1 cellular context compared by ENCODE assay signal in the genomic region with DNA sequence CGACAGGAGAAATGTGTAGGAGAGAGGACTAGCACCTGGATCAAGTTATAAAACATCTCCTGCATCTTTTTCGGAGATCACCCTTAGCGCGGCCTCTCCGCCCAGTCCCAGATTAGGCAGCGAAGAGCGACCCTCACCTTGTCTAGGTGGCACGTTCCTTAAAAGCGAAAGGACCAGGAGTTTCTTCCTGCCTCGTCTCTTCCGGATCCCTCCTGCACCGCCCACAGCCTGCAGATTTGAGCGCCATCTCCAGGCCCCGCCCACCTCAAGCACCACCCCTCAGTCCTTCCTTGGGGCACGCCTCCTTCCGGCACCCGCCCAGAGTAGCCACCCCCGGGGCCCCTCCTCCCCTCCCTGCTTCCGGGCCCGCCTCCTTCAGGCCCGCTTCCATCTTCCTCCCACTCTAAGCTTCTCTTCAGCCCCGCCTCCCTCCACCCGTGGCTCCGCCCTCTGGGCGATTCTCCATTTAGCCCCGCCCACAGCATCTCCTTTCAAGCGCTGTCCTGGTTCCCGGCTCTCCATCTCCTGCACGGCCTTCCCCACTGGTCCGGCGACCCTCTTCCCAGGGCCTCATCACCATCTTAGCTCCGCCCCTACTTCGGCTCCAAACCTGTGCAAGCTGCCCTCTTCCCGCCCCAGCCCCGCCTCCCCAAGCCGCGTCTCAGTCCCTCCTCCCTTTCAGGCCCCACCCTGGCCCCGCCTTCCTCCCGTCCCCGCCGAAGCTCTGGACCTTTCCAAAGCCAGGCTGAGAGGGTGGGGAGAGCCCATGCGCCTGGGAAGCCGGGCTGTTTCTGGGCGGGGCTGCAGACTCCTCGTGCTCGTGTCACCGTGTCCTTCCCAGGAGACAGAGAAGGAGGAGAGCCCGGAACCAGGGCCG.
TF ChIP-seq lines count a peak whose summit lies in the region.

No MANE protein-coding gene starts in this region.

TF ChIP-seq in HepG2, 621 proteins besides CTCF, POLR2A, EP300 and RAD21 (continued from another document and continues in another):
- no peak for TF ChIP-seq ZNF234 (CRISPR knock-in tag; conservative IDR thresholded peaks at IDR 0.05)
- no peak for TF ChIP-seq ZC3H13 (CRISPR knock-in tag; IDR thresholded peaks at IDR 0.05)
- TF ChIP-seq PAX8 (CRISPR knock-in tag; IDR thresholded peaks at IDR 0.05; ENCODE audit: borderline replicate concordance), result no peak
- no peak for TF ChIP-seq TCF7L2 (IDR thresholded peaks at IDR 0.05; ENCODE audit: low read depth, low read length)
- TF ChIP-seq ZNF766 (CRISPR knock-in tag; IDR thresholded peaks at IDR 0.05; ENCODE audit: borderline replicate concordance), result peak; percentile 53; the same call in 1 of the 2 replicates
- TF ChIP-seq ZNF782 (CRISPR knock-in tag; IDR thresholded peaks at IDR 0.05; ENCODE audit: borderline replicate concordance), result no peak
- TF ChIP-seq, protein P1, sequence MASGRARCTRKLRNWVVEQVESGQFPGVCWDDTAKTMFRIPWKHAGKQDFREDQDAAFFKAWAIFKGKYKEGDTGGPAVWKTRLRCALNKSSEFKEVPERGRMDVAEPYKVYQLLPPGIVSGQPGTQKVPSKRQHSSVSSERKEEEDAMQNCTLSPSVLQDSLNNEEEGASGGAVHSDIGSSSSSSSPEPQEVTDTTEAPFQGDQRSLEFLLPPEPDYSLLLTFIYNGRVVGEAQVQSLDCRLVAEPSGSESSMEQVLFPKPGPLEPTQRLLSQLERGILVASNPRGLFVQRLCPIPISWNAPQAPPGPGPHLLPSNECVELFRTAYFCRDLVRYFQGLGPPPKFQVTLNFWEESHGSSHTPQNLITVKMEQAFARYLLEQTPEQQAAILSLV (CRISPR knock-in tag; IDR thresholded peaks at IDR 0.05; ENCODE audit: borderline replicate concordance), result peak; percentile 91
- TF ChIP-seq SALL2 (CRISPR knock-in tag; IDR thresholded peaks at IDR 0.05), result 0 out of 2 replicates have a peak, but pooled peaks have one; percentile 72
- no peak for TF ChIP-seq NAIF1 (CRISPR knock-in tag; IDR thresholded peaks at IDR 0.05; ENCODE audit: borderline replicate concordance)
- TF ChIP-seq, protein P2, sequence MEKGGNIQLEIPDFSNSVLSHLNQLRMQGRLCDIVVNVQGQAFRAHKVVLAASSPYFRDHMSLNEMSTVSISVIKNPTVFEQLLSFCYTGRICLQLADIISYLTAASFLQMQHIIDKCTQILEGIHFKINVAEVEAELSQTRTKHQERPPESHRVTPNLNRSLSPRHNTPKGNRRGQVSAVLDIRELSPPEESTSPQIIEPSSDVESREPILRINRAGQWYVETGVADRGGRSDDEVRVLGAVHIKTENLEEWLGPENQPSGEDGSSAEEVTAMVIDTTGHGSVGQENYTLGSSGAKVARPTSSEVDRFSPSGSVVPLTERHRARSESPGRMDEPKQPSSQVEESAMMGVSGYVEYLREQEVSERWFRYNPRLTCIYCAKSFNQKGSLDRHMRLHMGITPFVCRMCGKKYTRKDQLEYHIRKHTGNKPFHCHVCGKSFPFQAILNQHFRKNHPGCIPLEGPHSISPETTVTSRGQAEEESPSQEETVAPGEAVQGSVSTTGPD (CRISPR knock-in tag; IDR thresholded peaks at IDR 0.05), result no peak
- peak; percentile 83 for TF ChIP-seq GATAD1 (CRISPR knock-in tag; IDR thresholded peaks at IDR 0.05)
- peak; percentile 22; the same call in 1 of the 2 replicates for TF ChIP-seq NCOA1 (CRISPR knock-in tag; IDR thresholded peaks at IDR 0.05)
- no peak for TF ChIP-seq HNF4A (CRISPR knock-in tag; IDR thresholded peaks at IDR 0.05)
- peak; percentile 89; the same call in 1 of the 2 replicates for TF ChIP-seq ZNF788 (CRISPR knock-in tag; IDR thresholded peaks at IDR 0.05; ENCODE audit: borderline replicate concordance)
- TF ChIP-seq, protein P3, sequence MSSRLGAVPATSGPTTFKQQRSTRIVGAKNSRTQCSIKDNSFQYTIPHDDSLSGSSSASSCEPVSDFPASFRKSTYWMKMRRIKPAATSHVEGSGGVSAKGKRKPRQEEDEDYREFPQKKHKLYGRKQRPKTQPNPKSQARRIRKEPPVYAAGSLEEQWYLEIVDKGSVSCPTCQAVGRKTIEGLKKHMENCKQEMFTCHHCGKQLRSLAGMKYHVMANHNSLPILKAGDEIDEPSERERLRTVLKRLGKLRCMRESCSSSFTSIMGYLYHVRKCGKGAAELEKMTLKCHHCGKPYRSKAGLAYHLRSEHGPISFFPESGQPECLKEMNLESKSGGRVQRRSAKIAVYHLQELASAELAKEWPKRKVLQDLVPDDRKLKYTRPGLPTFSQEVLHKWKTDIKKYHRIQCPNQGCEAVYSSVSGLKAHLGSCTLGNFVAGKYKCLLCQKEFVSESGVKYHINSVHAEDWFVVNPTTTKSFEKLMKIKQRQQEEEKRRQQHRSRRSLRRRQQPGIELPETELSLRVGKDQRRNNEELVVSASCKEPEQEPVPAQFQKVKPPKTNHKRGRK (CRISPR knock-in tag; IDR thresholded peaks at IDR 0.05), result no peak
- peak; percentile 14; the same call in 1 of the 2 replicates for TF ChIP-seq ZNF263 (CRISPR knock-in tag; IDR thresholded peaks at IDR 0.05)
- peak; percentile 89; the same call in 1 of the 2 replicates for TF ChIP-seq ZNF607 (CRISPR knock-in tag; IDR thresholded peaks at IDR 0.05; ENCODE audit: borderline replicate concordance)
- peak; percentile 77; the same call in 1 of the 2 replicates for TF ChIP-seq ZNF274 (CRISPR knock-in tag; IDR thresholded peaks at IDR 0.05)
- no peak; the same call in 1 of the 2 replicates for TF ChIP-seq ZNF556 (CRISPR knock-in tag; IDR thresholded peaks at IDR 0.05; ENCODE audit: borderline replicate concordance)
- TF ChIP-seq, protein P4, sequence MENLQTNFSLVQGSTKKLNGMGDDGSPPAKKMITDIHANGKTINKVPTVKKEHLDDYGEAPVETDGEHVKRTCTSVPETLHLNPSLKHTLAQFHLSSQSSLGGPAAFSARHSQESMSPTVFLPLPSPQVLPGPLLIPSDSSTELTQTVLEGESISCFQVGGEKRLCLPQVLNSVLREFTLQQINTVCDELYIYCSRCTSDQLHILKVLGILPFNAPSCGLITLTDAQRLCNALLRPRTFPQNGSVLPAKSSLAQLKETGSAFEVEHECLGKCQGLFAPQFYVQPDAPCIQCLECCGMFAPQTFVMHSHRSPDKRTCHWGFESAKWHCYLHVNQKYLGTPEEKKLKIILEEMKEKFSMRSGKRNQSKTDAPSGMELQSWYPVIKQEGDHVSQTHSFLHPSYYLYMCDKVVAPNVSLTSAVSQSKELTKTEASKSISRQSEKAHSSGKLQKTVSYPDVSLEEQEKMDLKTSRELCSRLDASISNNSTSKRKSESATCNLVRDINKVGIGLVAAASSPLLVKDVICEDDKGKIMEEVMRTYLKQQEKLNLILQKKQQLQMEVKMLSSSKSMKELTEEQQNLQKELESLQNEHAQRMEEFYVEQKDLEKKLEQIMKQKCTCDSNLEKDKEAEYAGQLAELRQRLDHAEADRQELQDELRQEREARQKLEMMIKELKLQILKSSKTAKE (CRISPR knock-in tag; IDR thresholded peaks at IDR 0.05; ENCODE audit: borderline replicate concordance), result no peak
- TF ChIP-seq, protein P5, sequence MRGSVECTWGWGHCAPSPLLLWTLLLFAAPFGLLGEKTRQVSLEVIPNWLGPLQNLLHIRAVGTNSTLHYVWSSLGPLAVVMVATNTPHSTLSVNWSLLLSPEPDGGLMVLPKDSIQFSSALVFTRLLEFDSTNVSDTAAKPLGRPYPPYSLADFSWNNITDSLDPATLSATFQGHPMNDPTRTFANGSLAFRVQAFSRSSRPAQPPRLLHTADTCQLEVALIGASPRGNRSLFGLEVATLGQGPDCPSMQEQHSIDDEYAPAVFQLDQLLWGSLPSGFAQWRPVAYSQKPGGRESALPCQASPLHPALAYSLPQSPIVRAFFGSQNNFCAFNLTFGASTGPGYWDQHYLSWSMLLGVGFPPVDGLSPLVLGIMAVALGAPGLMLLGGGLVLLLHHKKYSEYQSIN (CRISPR knock-in tag; IDR thresholded peaks at IDR 0.05; ENCODE audit: borderline replicate concordance), result no peak
- TF ChIP-seq MATR3 (CRISPR knock-in tag; IDR thresholded peaks at IDR 0.05), result no peak
- TF ChIP-seq HNRNPL (IDR thresholded peaks at IDR 0.05; ENCODE audit: low read depth, low read length), result no peak
- peak; percentile 96; the same call in 1 of the 2 replicates for TF ChIP-seq ZSCAN9 (CRISPR knock-in tag; IDR thresholded peaks at IDR 0.05; ENCODE audit: borderline replicate concordance)
- no peak for TF ChIP-seq PLRG1 (conservative IDR thresholded peaks at IDR 0.05)
- TF ChIP-seq TEAD3 (CRISPR knock-in tag; optimal IDR thresholded peaks at IDR 0.05; ENCODE audit: borderline replicate concordance), result peak; percentile 13
- TF ChIP-seq MIXL1 (CRISPR knock-in tag; IDR thresholded peaks at IDR 0.05), result peak; percentile 14; the same call in 1 of the 2 replicates
- no peak for TF ChIP-seq ZNF354B (CRISPR knock-in tag; IDR thresholded peaks at IDR 0.05)
- TF ChIP-seq, protein P6, sequence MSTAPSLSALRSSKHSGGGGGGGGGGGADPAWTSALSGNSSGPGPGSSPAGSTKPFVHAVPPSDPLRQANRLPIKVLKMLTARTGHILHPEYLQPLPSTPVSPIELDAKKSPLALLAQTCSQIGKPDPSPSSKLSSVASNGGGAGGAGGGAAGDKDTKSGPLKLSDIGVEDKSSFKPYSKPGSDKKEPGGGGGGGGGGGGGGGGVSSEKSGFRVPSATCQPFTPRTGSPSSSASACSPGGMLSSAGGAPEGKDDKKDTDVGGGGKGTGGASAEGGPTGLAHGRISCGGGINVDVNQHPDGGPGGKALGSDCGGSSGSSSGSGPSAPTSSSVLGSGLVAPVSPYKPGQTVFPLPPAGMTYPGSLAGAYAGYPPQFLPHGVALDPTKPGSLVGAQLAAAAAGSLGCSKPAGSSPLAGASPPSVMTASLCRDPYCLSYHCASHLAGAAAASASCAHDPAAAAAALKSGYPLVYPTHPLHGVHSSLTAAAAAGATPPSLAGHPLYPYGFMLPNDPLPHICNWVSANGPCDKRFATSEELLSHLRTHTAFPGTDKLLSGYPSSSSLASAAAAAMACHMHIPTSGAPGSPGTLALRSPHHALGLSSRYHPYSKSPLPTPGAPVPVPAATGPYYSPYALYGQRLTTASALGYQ (CRISPR knock-in tag; IDR thresholded peaks at IDR 0.05), result no peak
- no peak for TF ChIP-seq MEIS1 (CRISPR knock-in tag; IDR thresholded peaks at IDR 0.05; ENCODE audit: borderline replicate concordance)
- TF ChIP-seq ATRX (CRISPR knock-in tag; IDR thresholded peaks at IDR 0.05; ENCODE audit: borderline replicate concordance), result no peak
- TF ChIP-seq, protein P7, sequence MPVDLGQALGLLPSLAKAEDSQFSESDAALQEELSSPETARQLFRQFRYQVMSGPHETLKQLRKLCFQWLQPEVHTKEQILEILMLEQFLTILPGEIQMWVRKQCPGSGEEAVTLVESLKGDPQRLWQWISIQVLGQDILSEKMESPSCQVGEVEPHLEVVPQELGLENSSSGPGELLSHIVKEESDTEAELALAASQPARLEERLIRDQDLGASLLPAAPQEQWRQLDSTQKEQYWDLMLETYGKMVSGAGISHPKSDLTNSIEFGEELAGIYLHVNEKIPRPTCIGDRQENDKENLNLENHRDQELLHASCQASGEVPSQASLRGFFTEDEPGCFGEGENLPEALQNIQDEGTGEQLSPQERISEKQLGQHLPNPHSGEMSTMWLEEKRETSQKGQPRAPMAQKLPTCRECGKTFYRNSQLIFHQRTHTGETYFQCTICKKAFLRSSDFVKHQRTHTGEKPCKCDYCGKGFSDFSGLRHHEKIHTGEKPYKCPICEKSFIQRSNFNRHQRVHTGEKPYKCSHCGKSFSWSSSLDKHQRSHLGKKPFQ (CRISPR knock-in tag; IDR thresholded peaks at IDR 0.05; ENCODE audit: insufficient replicate concordance), result peak; percentile 93
- TF ChIP-seq, protein P8, sequence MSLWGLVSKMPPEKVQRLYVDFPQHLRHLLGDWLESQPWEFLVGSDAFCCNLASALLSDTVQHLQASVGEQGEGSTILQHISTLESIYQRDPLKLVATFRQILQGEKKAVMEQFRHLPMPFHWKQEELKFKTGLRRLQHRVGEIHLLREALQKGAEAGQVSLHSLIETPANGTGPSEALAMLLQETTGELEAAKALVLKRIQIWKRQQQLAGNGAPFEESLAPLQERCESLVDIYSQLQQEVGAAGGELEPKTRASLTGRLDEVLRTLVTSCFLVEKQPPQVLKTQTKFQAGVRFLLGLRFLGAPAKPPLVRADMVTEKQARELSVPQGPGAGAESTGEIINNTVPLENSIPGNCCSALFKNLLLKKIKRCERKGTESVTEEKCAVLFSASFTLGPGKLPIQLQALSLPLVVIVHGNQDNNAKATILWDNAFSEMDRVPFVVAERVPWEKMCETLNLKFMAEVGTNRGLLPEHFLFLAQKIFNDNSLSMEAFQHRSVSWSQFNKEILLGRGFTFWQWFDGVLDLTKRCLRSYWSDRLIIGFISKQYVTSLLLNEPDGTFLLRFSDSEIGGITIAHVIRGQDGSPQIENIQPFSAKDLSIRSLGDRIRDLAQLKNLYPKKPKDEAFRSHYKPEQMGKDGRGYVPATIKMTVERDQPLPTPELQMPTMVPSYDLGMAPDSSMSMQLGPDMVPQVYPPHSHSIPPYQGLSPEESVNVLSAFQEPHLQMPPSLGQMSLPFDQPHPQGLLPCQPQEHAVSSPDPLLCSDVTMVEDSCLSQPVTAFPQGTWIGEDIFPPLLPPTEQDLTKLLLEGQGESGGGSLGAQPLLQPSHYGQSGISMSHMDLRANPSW (CRISPR knock-in tag; IDR thresholded peaks at IDR 0.05; ENCODE audit: borderline replicate concordance), result no peak
- TF ChIP-seq, protein P9, sequence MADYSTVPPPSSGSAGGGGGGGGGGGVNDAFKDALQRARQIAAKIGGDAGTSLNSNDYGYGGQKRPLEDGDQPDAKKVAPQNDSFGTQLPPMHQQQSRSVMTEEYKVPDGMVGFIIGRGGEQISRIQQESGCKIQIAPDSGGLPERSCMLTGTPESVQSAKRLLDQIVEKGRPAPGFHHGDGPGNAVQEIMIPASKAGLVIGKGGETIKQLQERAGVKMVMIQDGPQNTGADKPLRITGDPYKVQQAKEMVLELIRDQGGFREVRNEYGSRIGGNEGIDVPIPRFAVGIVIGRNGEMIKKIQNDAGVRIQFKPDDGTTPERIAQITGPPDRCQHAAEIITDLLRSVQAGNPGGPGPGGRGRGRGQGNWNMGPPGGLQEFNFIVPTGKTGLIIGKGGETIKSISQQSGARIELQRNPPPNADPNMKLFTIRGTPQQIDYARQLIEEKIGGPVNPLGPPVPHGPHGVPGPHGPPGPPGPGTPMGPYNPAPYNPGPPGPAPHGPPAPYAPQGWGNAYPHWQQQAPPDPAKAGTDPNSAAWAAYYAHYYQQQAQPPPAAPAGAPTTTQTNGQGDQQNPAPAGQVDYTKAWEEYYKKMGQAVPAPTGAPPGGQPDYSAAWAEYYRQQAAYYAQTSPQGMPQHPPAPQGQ (CRISPR knock-in tag; IDR thresholded peaks at IDR 0.05; ENCODE audit: borderline replicate concordance), result peak; percentile 85
- TF ChIP-seq SNRNP70 (IDR thresholded peaks at IDR 0.05; ENCODE audit: low read depth, low read length), result no peak
- TF ChIP-seq ZNF230 (CRISPR knock-in tag; IDR thresholded peaks at IDR 0.05), result peak; percentile 81; the same call in 1 of the 2 replicates
- TF ChIP-seq ISX (CRISPR knock-in tag; conservative IDR thresholded peaks at IDR 0.05), result 0 out of 2 replicates have a peak, but pooled peaks have one; percentile 12
- no peak for TF ChIP-seq SRSF9 (IDR thresholded peaks at IDR 0.05; ENCODE audit: borderline replicate concordance, insufficient read depth, low read depth, low read length, poor library complexity, severe bottlenecking)
- TF ChIP-seq, protein P10, sequence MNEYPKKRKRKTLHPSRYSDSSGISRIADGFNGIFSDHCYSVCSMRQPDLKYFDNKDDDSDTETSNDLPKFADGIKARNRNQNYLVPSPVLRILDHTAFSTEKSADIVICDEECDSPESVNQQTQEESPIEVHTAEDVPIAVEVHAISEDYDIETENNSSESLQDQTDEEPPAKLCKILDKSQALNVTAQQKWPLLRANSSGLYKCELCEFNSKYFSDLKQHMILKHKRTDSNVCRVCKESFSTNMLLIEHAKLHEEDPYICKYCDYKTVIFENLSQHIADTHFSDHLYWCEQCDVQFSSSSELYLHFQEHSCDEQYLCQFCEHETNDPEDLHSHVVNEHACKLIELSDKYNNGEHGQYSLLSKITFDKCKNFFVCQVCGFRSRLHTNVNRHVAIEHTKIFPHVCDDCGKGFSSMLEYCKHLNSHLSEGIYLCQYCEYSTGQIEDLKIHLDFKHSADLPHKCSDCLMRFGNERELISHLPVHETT (CRISPR knock-in tag; conservative IDR thresholded peaks at IDR 0.05), result peak; percentile 75
